ENCODE assay signal across 11 cellular contexts in the genomic region with DNA sequence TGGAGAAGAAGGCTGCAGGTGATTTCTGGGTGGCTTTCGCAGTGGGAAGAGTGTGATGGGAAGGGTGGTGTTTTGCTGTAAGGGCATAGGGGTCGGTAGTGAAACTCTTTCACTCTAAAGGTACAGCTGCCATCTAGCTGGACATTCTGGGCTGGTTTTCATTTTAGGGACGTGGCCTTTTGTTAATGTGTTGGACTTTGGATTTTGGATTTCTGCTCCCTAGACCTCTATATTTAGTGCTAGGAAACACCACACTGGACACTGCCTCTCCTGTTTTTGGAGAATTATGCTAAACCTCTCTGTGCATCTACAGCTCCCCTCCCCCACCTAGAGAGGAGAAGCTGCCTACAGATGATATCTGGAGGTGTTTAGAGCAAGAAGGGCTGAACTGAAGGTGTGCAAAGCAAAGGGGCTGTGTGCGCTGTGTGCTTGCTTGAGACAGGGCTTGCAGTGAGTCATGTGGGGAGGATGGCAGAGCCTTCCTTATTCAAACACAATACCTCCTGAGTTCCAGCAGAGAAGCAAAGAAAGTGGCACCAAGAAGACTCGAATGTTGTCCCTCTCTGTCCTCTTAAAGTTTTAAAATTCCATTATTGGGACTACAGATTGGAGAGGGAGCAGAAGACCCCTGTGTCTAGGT. TPM values are rescaled to one million over a fixed set of nuclear protein-coding genes. Genes with fewer than 3 reads are reported as not detected.
DNase-seq lines count a peak whose midpoint lies in the region; ATAC-seq and TF ChIP-seq lines count a peak whose summit lies in the region.
"Had no signal": no experiment of that assay in that cellular context is flagged by ENCODE, and none has a peak within 500 bp of the region (broad histone marks: within the 10 kb centered on the region; RNA-seq: fewer than 3 reads in every experiment).

No MANE protein-coding gene starts in this region.

- H3K36me3 Mint-ChIP-seq in activated CD8-positive, alpha-beta memory T cell treated with anti-CD3 and anti-CD28 coated beads, Interleukin-2, amount 10 ng/mL, durations not matched to agents 7 days and 5 days = no peaks in the 10 kb centered on the region
- no peaks in the 10 kb centered on the region for H3K36me3 Mint-ChIP-seq in stimulated activated naive B cell treated with anti-CD40 and anti-IgM and Interleukin-4, amounts not matched to agents 10 μg/mL and 1 μg/mL and 100 μg/mL, for 72 hours

- H3K4me3 Mint-ChIP-seq in activated CD8-positive, alpha-beta memory T cell treated with anti-CD3 and anti-CD28 coated beads, Interleukin-2, amount 10 ng/mL, durations not matched to agents 7 days and 5 days = no peak overlapping the region
- H3K4me3 Mint-ChIP-seq in stimulated activated naive B cell treated with anti-CD40 and anti-IgM and Interleukin-4, amounts not matched to agents 10 μg/mL and 1 μg/mL and 100 μg/mL, for 72 hours = no peak overlapping the region

- H3K4me1 Mint-ChIP-seq in activated CD8-positive, alpha-beta memory T cell treated with anti-CD3 and anti-CD28 coated beads, Interleukin-2, amount 10 ng/mL, durations not matched to agents 7 days and 5 days = peaks cover 15% of the 10 kb centered on the region
- H3K4me1 Mint-ChIP-seq in stimulated activated naive B cell treated with anti-CD40 and anti-IgM and Interleukin-4, amounts not matched to agents 10 μg/mL and 1 μg/mL and 100 μg/mL, for 72 hours = peaks cover 0 to 2% of the 10 kb centered on the region in 2 donors

- H3K9me3 ChIP-seq in right atrium auricular region = no peaks in the 10 kb centered on the region
- H3K9me3 ChIP-seq in duodenal mucosa (ENCODE audit: control insufficient read depth in 1 of 2, low read length in 2 of 2) = no peaks in the 10 kb centered on the region
- no peaks in the 10 kb centered on the region for H3K9me3 ChIP-seq in muscle layer of duodenum (ENCODE audit: control insufficient read depth in 1 of 2, low read length in 2 of 2)

- DNase-seq in right atrium auricular region (ENCODE audit: low spot score) (no peak), Right ventricle myocardium superior (no peak), NCI-H524 (lab: John Stamatoyannopoulos, UW) (no peak)
- DNase-seq in activated CD8-positive, alpha-beta memory T cell treated with anti-CD3 and anti-CD28 coated beads, Interleukin-2, amount 10 ng/mL, durations not matched to agents 7 days and 5 days = no peak
- DNase-seq in stimulated activated naive B cell treated with anti-CD40 and anti-IgM and Interleukin-4, amounts not matched to agents 10 μg/mL and 1 μg/mL and 100 μg/mL, for 72 hours = no peak
- DNase-seq: activated T-cell treated with anti-CD3 and anti-CD28 coated beads, Interleukin-2, amount 50 U/mL, for 48 hours; NCI-H446 had no signal

- H3K36me3 ChIP-seq in right atrium auricular region = no peaks in the 10 kb centered on the region
- H3K36me3 ChIP-seq in duodenal mucosa (ENCODE audit: control insufficient read depth in 1 of 2, insufficient read depth in 2 of 2, low read length in 2 of 2) = no peaks in the 10 kb centered on the region
- no peaks in the 10 kb centered on the region for H3K36me3 ChIP-seq in muscle layer of duodenum (ENCODE audit: control insufficient read depth in 1 of 2, insufficient read depth in 2 of 2, low read length in 2 of 2)

- H3K4me3 ChIP-seq in right atrium auricular region (peak overlapping the region; percentile 57 to 63), duodenal mucosa (ENCODE audit: low read depth in 1 of 2, low read length in 2 of 2) (peak overlapping the region; percentile 17 to 36), muscle layer of duodenum (ENCODE audit: low read depth in 1 of 2, low read length in 2 of 2) (peak overlapping the region; percentile 55 to 60)

- H3K4me1 ChIP-seq in right atrium auricular region (peaks cover 0 to 39% of the 10 kb centered on the region in 2 donors), duodenal mucosa (ENCODE audit: control insufficient read depth in 1 of 2, insufficient read depth in 2 of 2, low read length in 2 of 2) (no peaks in the 10 kb centered on the region), muscle layer of duodenum (ENCODE audit: control insufficient read depth in 1 of 2, insufficient read depth in 2 of 2, low read length in 2 of 2) (no peaks in the 10 kb centered on the region)

- intact Hi-C loops in Right ventricle myocardium superior (cut with DNase I) = no loop called here

- TF ChIP-seq CTCF in right atrium auricular region (IDR thresholded peaks at IDR 0.05) = no peak

- H3K9ac ChIP-seq in duodenal mucosa (ENCODE audit: low read depth in 1 of 2, low read length in 2 of 2) = no peak overlapping the region

- no peak for ATAC-seq in Right ventricle myocardium superior (ENCODE audit: poor library complexity)
- no peak for ATAC-seq in activated CD8-positive, alpha-beta memory T cell treated with anti-CD3 and anti-CD28 coated beads, Interleukin-2, amount 10 ng/mL, durations not matched to agents 7 days and 5 days
- no peak for ATAC-seq in HG02981 (IDR thresholded peaks at IDR 0.05; ENCODE audit: unreplicated experiment)
- no peak for ATAC-seq in stimulated activated naive B cell treated with anti-CD40 and anti-IgM and Interleukin-4, amounts not matched to agents 10 μg/mL and 1 μg/mL and 100 μg/mL, for 72 hours (replicated peaks)

- no peaks in the 10 kb centered on the region for H3K9me3 Mint-ChIP-seq in activated CD8-positive, alpha-beta memory T cell treated with anti-CD3 and anti-CD28 coated beads, Interleukin-2, amount 10 ng/mL, durations not matched to agents 7 days and 5 days (ENCODE audit: low read depth)
- H3K9me3 Mint-ChIP-seq in stimulated activated naive B cell treated with anti-CD40 and anti-IgM and Interleukin-4, amounts not matched to agents 10 μg/mL and 1 μg/mL and 100 μg/mL, for 72 hours = no peaks in the 10 kb centered on the region

- H3K27ac ChIP-seq in right atrium auricular region (peak overlapping the region; percentile 77 to 81), duodenal mucosa (ENCODE audit: low read depth, low read length) (no peak overlapping the region), muscle layer of duodenum (ENCODE audit: low read length) (no peak overlapping the region)
- H3K27ac ChIP-seq: VCaP had no signal

- H3K27me3 Mint-ChIP-seq in activated CD8-positive, alpha-beta memory T cell treated with anti-CD3 and anti-CD28 coated beads, Interleukin-2, amount 10 ng/mL, durations not matched to agents 7 days and 5 days = peaks cover 15% of the 10 kb centered on the region
- H3K27me3 Mint-ChIP-seq in stimulated activated naive B cell treated with anti-CD40 and anti-IgM and Interleukin-4, amounts not matched to agents 10 μg/mL and 1 μg/mL and 100 μg/mL, for 72 hours = peaks cover 19 to 29% of the 10 kb centered on the region in 2 donors

- H3K27me3 ChIP-seq in right atrium auricular region (no peaks in the 10 kb centered on the region), duodenal mucosa (ENCODE audit: control insufficient read depth in 1 of 2, insufficient read depth in 2 of 2, low read length in 2 of 2) (no peaks in the 10 kb centered on the region), muscle layer of duodenum (ENCODE audit: low read depth, low read length) (no peaks in the 10 kb centered on the region)

- H3K27ac Mint-ChIP-seq in activated CD8-positive, alpha-beta memory T cell treated with anti-CD3 and anti-CD28 coated beads, Interleukin-2, amount 10 ng/mL, durations not matched to agents 7 days and 5 days = no peak overlapping the region
- H3K27ac Mint-ChIP-seq in stimulated activated naive B cell treated with anti-CD40 and anti-IgM and Interleukin-4, amounts not matched to agents 10 μg/mL and 1 μg/mL and 100 μg/mL, for 72 hours = no peak overlapping the region

- CTCF ChIA-PET in activated CD8-positive, alpha-beta memory T cell treated with anti-CD3 and anti-CD28 coated beads, Interleukin-2, amount 10 ng/mL, durations not matched to agents 7 days and 5 days (lab: Charles Lee) = no interaction called here

RNA-seq across cellular contexts. Expression of gene STARD8, which starts 47.9 kb away (rescaled TPM):
- total RNA-seq in right atrium auricular region = 10 to 100 TPM in 1 of 2 donors, 1 to 10 TPM in 1; 8.3 to 14.6 TPM
- total RNA-seq in Right ventricle myocardium superior = 10.5 TPM
- total RNA-seq in activated CD8-positive, alpha-beta memory T cell treated with anti-CD3 and anti-CD28 coated beads, Interleukin-2, amount 10 ng/mL, durations not matched to agents 7 days and 5 days = 1 to 10 TPM in 1 of 2 experiments, under 1 TPM in 1; 0.64 to 2.3 TPM

Comparison
In these comparisons a context has a peak if more than half of its experiments do, and no peak if none do; other contexts are left out.
1. H3K27ac ChIP-seq: peak in right atrium auricular region (2 of 2); none in duodenal mucosa (single experiment) and muscle layer of duodenum (single experiment).
2. Peak in every context shown above with its lines, with median percentiles within 50 percentile points of each other: H3K4me3 ChIP-seq.